Comparison of ENCODE assay signal across 30 cellular contexts in genomic region chr5:77398458-77398857, GRCh38.
"Had no signal": no experiment of that assay in that cellular context is flagged by ENCODE, and none has a peak within 500 bp of the region (broad histone marks: within the 10 kb centered on the region; RNA-seq: fewer than 3 reads in every experiment).

No MANE protein-coding gene starts in this region.

- H3K36me3 Mint-ChIP-seq: activated naive CD4-positive, alpha-beta T cell treated with anti-CD3 and anti-CD28 coated beads, Interleukin-2, amount 50 U/mL, for 24 hours; activated naive CD8-positive, alpha-beta T cell treated with anti-CD3 and anti-CD28 coated beads, Interleukin-2, amount 10 ng/mL, durations not matched to agents 7 days and 5 days had no signal

- H3K4me1 ChIP-seq: body of pancreas, breast epithelium had no signal

- H3K27me3 Mint-ChIP-seq: activated naive CD4-positive, alpha-beta T cell treated with anti-CD3 and anti-CD28 coated beads, Interleukin-2, amount 50 U/mL, for 24 hours had no signal

- H3K27me3 ChIP-seq: body of pancreas, breast epithelium, MG63 had no signal

- H3K9me3 ChIP-seq: body of pancreas, breast epithelium, MG63 had no signal

- H3K4me3 ChIP-seq: body of pancreas, breast epithelium, MG63, SK-N-MC had no signal

- ATAC-seq: activated CD8-positive, alpha-beta T cell treated with anti-CD3 and anti-CD28 coated beads for 36 hours; body of pancreas had no signal

- H3K4me3 Mint-ChIP-seq: activated CD4-positive, alpha-beta T cell treated with anti-CD3 and anti-CD28 coated beads, Interleukin-2, amount 10 ng/mL, durations not matched to agents 24 days and 14 days; activated CD8-positive, alpha-beta T cell treated with anti-CD3 and anti-CD28 coated beads for 36 hours; activated naive CD4-positive, alpha-beta T cell treated with anti-CD3 and anti-CD28 coated beads, Interleukin-2, amount 50 U/mL, for 24 hours; activated naive CD8-positive, alpha-beta T cell treated with anti-CD3 and anti-CD28 coated beads, Interleukin-2, amount 10 ng/mL, durations not matched to agents 7 days and 5 days; activated T-cell treated with anti-CD3 and anti-CD28 coated beads, Interleukin-2, amount 50 U/mL, for 24 hours had no signal

- H3K36me3 ChIP-seq: breast epithelium, MG63, WERI-Rb-1 had no signal

- H3K27ac ChIP-seq: body of pancreas, breast epithelium, SK-N-MC, WERI-Rb-1 had no signal

- DNase-seq: activated CD4-positive, alpha-beta T cell treated with anti-CD3 and anti-CD28 coated beads for 1 hour; activated CD4-positive, alpha-beta T cell treated with anti-CD3 and anti-CD28 coated beads, Interleukin-2, amount 10 ng/mL, durations not matched to agents 24 days and 14 days; activated CD4-positive, alpha-beta T cell treated with anti-CD3 and anti-CD28 coated beads, Interleukin-2, amount 50 U/mL, for 4 hours; activated CD4-positive, CD25-positive, alpha-beta regulatory T cell; activated CD8-positive, alpha-beta T cell treated with anti-CD3 and anti-CD28 coated beads for 36 hours; activated gamma-delta T cell; activated naive CD4-positive, alpha-beta T cell treated with Interleukin-2 at 50 U/mL for 16 hours; activated naive CD8-positive, alpha-beta T cell treated with anti-CD3 and anti-CD28 coated beads, Interleukin-2, amount 10 ng/mL, durations not matched to agents 7 days and 5 days; activated T-cell treated with anti-CD3 and anti-CD28 coated beads, Interleukin-2, amount 50 U/mL, for 24 hours; amygdala; body of pancreas; Kasumi-1; KG1; MG63; NCI-H1048; NCI-H1105 treated with DMSO at 0.1 percent for 48 hours; NCI-H1436; NCI-H1694; NCI-H1930; NCI-H345; NCI-H510A; NCI-H526; NCI-H748 treated with DMSO at 0.1 percent for 48 hours; Right ventricle myocardium superior; T1000 had no signal

- H3K27ac Mint-ChIP-seq: activated CD4-positive, alpha-beta T cell treated with anti-CD3 and anti-CD28 coated beads, Interleukin-2, amount 10 ng/mL, durations not matched to agents 24 days and 14 days; activated CD8-positive, alpha-beta T cell treated with anti-CD3 and anti-CD28 coated beads for 36 hours; activated naive CD4-positive, alpha-beta T cell treated with anti-CD3 and anti-CD28 coated beads, Interleukin-2, amount 50 U/mL, for 24 hours; activated naive CD8-positive, alpha-beta T cell treated with anti-CD3 and anti-CD28 coated beads, Interleukin-2, amount 10 ng/mL, durations not matched to agents 7 days and 5 days; activated T-cell treated with anti-CD3 and anti-CD28 coated beads, Interleukin-2, amount 50 U/mL, for 24 hours; activated T-helper 2 cell treated with anti-CD3 and anti-CD28 coated beads, Interferon-gamma antibody, Interleukin-2, Interleukin-4, amounts not matched to agents 10 μg/mL and 5 μg/mL and 100 μg/mL, durations not matched to agents 14 hours and 24 hours and 36 hours had no signal

- H3K9me3 Mint-ChIP-seq: activated CD4-positive, alpha-beta T cell treated with anti-CD3 and anti-CD28 coated beads, Interleukin-2, amount 10 ng/mL, durations not matched to agents 24 days and 14 days; activated CD8-positive, alpha-beta T cell treated with anti-CD3 and anti-CD28 coated beads for 36 hours; activated naive CD4-positive, alpha-beta T cell treated with anti-CD3 and anti-CD28 coated beads, Interleukin-2, amount 50 U/mL, for 24 hours; activated naive CD8-positive, alpha-beta T cell treated with anti-CD3 and anti-CD28 coated beads, Interleukin-2, amount 10 ng/mL, durations not matched to agents 7 days and 5 days; activated T-cell treated with anti-CD3 and anti-CD28 coated beads, Interleukin-2, amount 50 U/mL, for 24 hours; activated T-helper 2 cell treated with anti-CD3 and anti-CD28 coated beads, Interferon-gamma antibody, Interleukin-2, Interleukin-4, amounts not matched to agents 10 μg/mL and 5 μg/mL and 100 μg/mL, durations not matched to agents 14 hours and 24 hours and 36 hours had no signal
